ENCODE assay signal across 6 cellular contexts in genomic region chr7:74926968-74927367, GRCh38. TPM values are rescaled to one million over a fixed set of nuclear protein-coding genes. Genes with fewer than 3 reads are reported as not detected.
DNase-seq lines count a peak whose midpoint lies in the region; ATAC-seq lines count a peak whose summit lies in the region.
"Not testable (repeated sequence)": the region's sequence is repeated elsewhere in the genome, so short reads cannot be mapped to it uniquely, and the experiment has no call there.

No MANE protein-coding gene starts in this region.

- H3K27me3 Mint-ChIP-seq in activated CD8-positive, alpha-beta T cell treated with anti-CD3 and anti-CD28 coated beads, Interleukin-2, amount 10 ng/mL, durations not matched to agents 7 days and 5 days (ENCODE audit: low read depth) = not testable (repeated sequence)

- H3K4me1 Mint-ChIP-seq in activated CD8-positive, alpha-beta T cell treated with anti-CD3 and anti-CD28 coated beads, Interleukin-2, amount 10 ng/mL, durations not matched to agents 7 days and 5 days (ENCODE audit: low read depth) = not testable (repeated sequence)

- not testable (repeated sequence) for DNase-seq in activated CD8-positive, alpha-beta T cell treated with anti-CD3 and anti-CD28 coated beads, Interleukin-2, amount 10 ng/mL, durations not matched to agents 7 days and 5 days; activated naive CD4-positive, alpha-beta T cell treated with anti-CD3 and anti-CD28 coated beads, Interleukin-2, amount 50 U/mL, for 72 hours (ENCODE audit: low spot score in 2 of 2); stimulated activated naive CD8-positive, alpha-beta T cell treated with anti-CD3 and anti-CD28 coated beads, Interleukin-15, Interleukin-2, amounts not matched to agents 100 U/mL and 50 U/mL, for 24 hours

- ATAC-seq in GM18502 (IDR thresholded peaks at IDR 0.05; ENCODE audit: poor library complexity, unreplicated experiment) (peak; percentile 66), HG03378 (IDR thresholded peaks at IDR 0.05; ENCODE audit: unreplicated experiment) (peak; percentile 49)
- ATAC-seq in activated CD4-positive, CD25-positive, alpha-beta regulatory T cell treated with anti-CD3 and anti-CD28 coated beads, Interleukin-2, amount 50 U/mL, for 24 hours = peak; percentile 38 to 49
- ATAC-seq in activated CD8-positive, alpha-beta T cell treated with anti-CD3 and anti-CD28 coated beads, Interleukin-2, amount 10 ng/mL, durations not matched to agents 7 days and 5 days = peak; percentile 29
- ATAC-seq in activated naive CD4-positive, alpha-beta T cell treated with anti-CD3 and anti-CD28 coated beads, Interleukin-2, amount 50 U/mL, for 72 hours = peak; percentile 90 to 93
- peak; percentile 32 for ATAC-seq in stimulated activated naive CD8-positive, alpha-beta T cell treated with anti-CD3 and anti-CD28 coated beads, Interleukin-15, Interleukin-2, amounts not matched to agents 100 U/mL and 50 U/mL, for 24 hours

- CTCF ChIA-PET in activated CD8-positive, alpha-beta T cell treated with anti-CD3 and anti-CD28 coated beads, Interleukin-2, amount 10 ng/mL, durations not matched to agents 7 days and 5 days (lab: Charles Lee) = not testable (repeated sequence)

- H3K9me3 Mint-ChIP-seq in activated CD8-positive, alpha-beta T cell treated with anti-CD3 and anti-CD28 coated beads, Interleukin-2, amount 10 ng/mL, durations not matched to agents 7 days and 5 days (ENCODE audit: insufficient read depth); activated naive CD4-positive, alpha-beta T cell treated with anti-CD3 and anti-CD28 coated beads, Interleukin-2, amount 50 U/mL, for 72 hours: not testable (repeated sequence)

- POLR2A ChIA-PET in activated CD8-positive, alpha-beta T cell treated with anti-CD3 and anti-CD28 coated beads, Interleukin-2, amount 10 ng/mL, durations not matched to agents 7 days and 5 days (lab: Charles Lee) = not testable (repeated sequence)

- H3K36me3 Mint-ChIP-seq in activated CD8-positive, alpha-beta T cell treated with anti-CD3 and anti-CD28 coated beads, Interleukin-2, amount 10 ng/mL, durations not matched to agents 7 days and 5 days (ENCODE audit: low read depth); activated naive CD4-positive, alpha-beta T cell treated with anti-CD3 and anti-CD28 coated beads, Interleukin-2, amount 50 U/mL, for 72 hours: not testable (repeated sequence)

- H3K4me3 Mint-ChIP-seq in activated CD8-positive, alpha-beta T cell treated with anti-CD3 and anti-CD28 coated beads, Interleukin-2, amount 10 ng/mL, durations not matched to agents 7 days and 5 days = not testable (repeated sequence)

- not testable (repeated sequence) for H3K27ac Mint-ChIP-seq in activated CD8-positive, alpha-beta T cell treated with anti-CD3 and anti-CD28 coated beads, Interleukin-2, amount 10 ng/mL, durations not matched to agents 7 days and 5 days; activated naive CD4-positive, alpha-beta T cell treated with anti-CD3 and anti-CD28 coated beads, Interleukin-2, amount 50 U/mL, for 72 hours

RNA-seq across cellular contexts. Expression of gene CASTOR2, which starts 37.5 kb away (rescaled TPM):
- total RNA-seq in activated CD8-positive, alpha-beta T cell treated with anti-CD3 and anti-CD28 coated beads, Interleukin-2, amount 10 ng/mL, durations not matched to agents 7 days and 5 days = 1 to 10 TPM; 3.3 to 4.4 TPM
- 1 to 10 TPM; 2.0 to 8.7 TPM for total RNA-seq in activated naive CD4-positive, alpha-beta T cell treated with anti-CD3 and anti-CD28 coated beads, Interleukin-2, amount 50 U/mL, for 72 hours

Comparison
In these comparisons a context has a peak if more than half of its experiments do, and no peak if none do; other contexts are left out.
1. ATAC-seq: peak in every context shown above with its lines; median percentile 92 in activated naive CD4-positive, alpha-beta T cell treated with anti-CD3 and anti-CD28 coated beads, Interleukin-2, amount 50 U/mL, for 72 hours; 66 in GM18502; 49 in HG03378; 44 in activated CD4-positive, CD25-positive, alpha-beta regulatory T cell treated with anti-CD3 and anti-CD28 coated beads, Interleukin-2, amount 50 U/mL, for 24 hours; 32 in stimulated activated naive CD8-positive, alpha-beta T cell treated with anti-CD3 and anti-CD28 coated beads, Interleukin-15, Interleukin-2, amounts not matched to agents 100 U/mL and 50 U/mL, for 24 hours; 29 in activated CD8-positive, alpha-beta T cell treated with anti-CD3 and anti-CD28 coated beads, Interleukin-2, amount 10 ng/mL, durations not matched to agents 7 days and 5 days.